Comparison of ENCODE assay signal across 23 cellular contexts in genomic region chr10:28765641-28766040, GRCh38.
DNase-seq lines count a peak whose midpoint lies in the region; TF ChIP-seq lines count a peak whose summit lies in the region.
"Had no signal": no experiment of that assay in that cellular context is flagged by ENCODE, and none has a peak within 500 bp of the region (broad histone marks: within the 10 kb centered on the region; RNA-seq: fewer than 3 reads in every experiment).

No MANE protein-coding gene starts in this region.

- no peak for TF ChIP-seq POLR2A in suprapubic skin (IDR thresholded peaks at IDR 0.05)

- WGBS in suprapubic skin = 55% methylated on average over 6 of the region's 6 CpGs

- no peaks in the 10 kb centered on the region for H3K36me3 Mint-ChIP-seq in neural progenitor cell
- H3K36me3 Mint-ChIP-seq: CD14-positive monocyte; CD8-positive, alpha-beta memory T cell had no signal

- peaks cover 5% of the 10 kb centered on the region for H3F3A ChIP-seq in neural progenitor cell (ENCODE audit: low read depth)

- no peak overlapping the region for H3K27ac ChIP-seq in neural progenitor cell
- no peak overlapping the region for H3K27ac ChIP-seq in osteoblast (ENCODE audit: low read depth, low read length)
- no peak overlapping the region for H3K27ac ChIP-seq in suprapubic skin
- H3K27ac ChIP-seq: A549; BLaER1 treated with 17β-estradiol and CSF1 and Interleukin-3, amounts not matched to agents 10 nM and 100 nM had no signal

- H3K4me1 ChIP-seq in neural progenitor cell = peaks cover 53% of the 10 kb centered on the region
- no peaks in the 10 kb centered on the region for H3K4me1 ChIP-seq in osteoblast (ENCODE audit: insufficient read depth, low read length)
- H3K4me1 ChIP-seq in suprapubic skin = no peaks in the 10 kb centered on the region
- H3K4me1 ChIP-seq: BE2C had no signal

- H3K4me1 Mint-ChIP-seq in neural progenitor cell = peaks cover 55% of the 10 kb centered on the region
- H3K4me1 Mint-ChIP-seq: CD8-positive, alpha-beta memory T cell had no signal

- H3K27me3 ChIP-seq in neural progenitor cell (no peaks in the 10 kb centered on the region), osteoblast (ENCODE audit: insufficient read depth, low read length) (peaks cover 66% of the 10 kb centered on the region), suprapubic skin (peaks cover 16% of the 10 kb centered on the region)
- H3K27me3 ChIP-seq: BE2C had no signal

- no peak for TF ChIP-seq EP300 in suprapubic skin (IDR thresholded peaks at IDR 0.05)

- H3K36me3 ChIP-seq in neural progenitor cell (no peaks in the 10 kb centered on the region), osteoblast (ENCODE audit: insufficient read depth, low read length) (no peaks in the 10 kb centered on the region), suprapubic skin (no peaks in the 10 kb centered on the region)
- H3K36me3 ChIP-seq: BE2C; BLaER1 treated with 17β-estradiol and CSF1 and Interleukin-3, amounts not matched to agents 10 nM and 100 nM had no signal

- H2AFZ ChIP-seq in neural progenitor cell (replicated peaks) = no peak overlapping the region
- no peak overlapping the region for H2AFZ ChIP-seq in osteoblast (ENCODE audit: low read length)

- peaks cover 7% of the 10 kb centered on the region for H3K27me3 Mint-ChIP-seq in neural progenitor cell (ENCODE audit: insufficient read depth, low read depth)

- no peak for TF ChIP-seq CTCF in fibroblast of pulmonary artery (IDR thresholded peaks at IDR 0.05; ENCODE audit: low read length, missing control alignments)
- no peak for TF ChIP-seq CTCF in neural progenitor cell (IDR thresholded peaks at IDR 0.05)
- TF ChIP-seq CTCF in osteoblast (IDR thresholded peaks at IDR 0.05; ENCODE audit: extremely low read depth, low read depth, low read length) = no peak
- no peak for TF ChIP-seq CTCF in suprapubic skin (IDR thresholded peaks at IDR 0.05)

- H3K4me3 ChIP-seq in fibroblast of pulmonary artery (replicated peaks; ENCODE audit: low read depth, low read length) = no peak overlapping the region
- H3K4me3 ChIP-seq in neural progenitor cell = no peak overlapping the region
- H3K4me3 ChIP-seq in osteoblast (ENCODE audit: insufficient read depth, low read length) = no peak overlapping the region
- no peak overlapping the region for H3K4me3 ChIP-seq in suprapubic skin
- H3K4me3 ChIP-seq: A549; BLaER1 treated with 17β-estradiol and CSF1 and Interleukin-3, amounts not matched to agents 10 nM and 100 nM; GM12878 had no signal

- peaks cover 5% of the 10 kb centered on the region for H3K9me3 Mint-ChIP-seq in neural progenitor cell
- H3K9me3 Mint-ChIP-seq: CD4-positive, alpha-beta T cell had no signal

- H3K79me2 ChIP-seq in neural progenitor cell (ENCODE audit: low read depth) = no peaks in the 10 kb centered on the region
- no peaks in the 10 kb centered on the region for H3K79me2 ChIP-seq in osteoblast (ENCODE audit: insufficient read depth, low read length)

- H3K9ac ChIP-seq in neural progenitor cell = no peak overlapping the region
- H3K9ac ChIP-seq: BLaER1 treated with 17β-estradiol and CSF1 and Interleukin-3, amounts not matched to agents 10 nM and 100 nM had no signal

- H3K4me3 Mint-ChIP-seq in neural progenitor cell = no peak overlapping the region
- H3K4me3 Mint-ChIP-seq: CD14-positive monocyte; CD4-positive, alpha-beta T cell; CD8-positive, alpha-beta memory T cell had no signal

- H3K9me3 ChIP-seq in neural progenitor cell (ENCODE audit: low read depth) (no peaks in the 10 kb centered on the region), osteoblast (ENCODE audit: low read depth, low read length) (no peaks in the 10 kb centered on the region), suprapubic skin (no peaks in the 10 kb centered on the region)
- H3K9me3 ChIP-seq: A549, BE2C had no signal

- DNase-seq in amniotic epithelial cell (ENCODE audit: low read depth) = peak; percentile 56
- peak; percentile 19 for DNase-seq in fibroblast of pulmonary artery (ENCODE audit: low read depth)
- peak; percentile 12 for DNase-seq in iris pigment epithelial cell (ENCODE audit: low read depth)
- no peak for DNase-seq in neural progenitor cell (ENCODE audit: low spot score)
- DNase-seq in osteoblast (ENCODE audit: insufficient read length, low spot score, missing footprints) = no peak
- DNase-seq in EL = no peak
- no peak for DNase-seq in suprapubic skin (ENCODE audit: low spot score in 2 of 2)
- DNase-seq: 8988T; ACHN; AML-193; BE2C; CD4-positive, alpha-beta T cell; CD8-positive, alpha-beta memory T cell; DMS 273 treated with DMSO at 0.1 percent for 48 hours; DMS53; DND-41; GDM1; GOT3; HCEC 1CT had no signal

- H3K27ac Mint-ChIP-seq in neural progenitor cell = peak overlapping the region; percentile 33
- H3K27ac Mint-ChIP-seq: CD14-positive monocyte; CD4-positive, alpha-beta T cell; CD8-positive, alpha-beta memory T cell had no signal

- H3K4me2 ChIP-seq in neural progenitor cell (no peak overlapping the region), osteoblast (ENCODE audit: insufficient read depth, low read length) (no peak overlapping the region)
- H3K4me2 ChIP-seq: A549; BLaER1 treated with 17β-estradiol and CSF1 and Interleukin-3, amounts not matched to agents 10 nM and 100 nM had no signal

- H4K20me1 ChIP-seq in neural progenitor cell (ENCODE audit: low read depth) = no peaks in the 10 kb centered on the region
- H4K20me1 ChIP-seq in osteoblast (ENCODE audit: insufficient read depth, low read length) = no peaks in the 10 kb centered on the region

Comparison
In these comparisons a context has a peak if more than half of its experiments do, and no peak if none do; other contexts are left out.
1. DNase-seq: peak in amniotic epithelial cell (single experiment), fibroblast of pulmonary artery (single experiment) and iris pigment epithelial cell (single experiment); none in neural progenitor cell (single experiment), osteoblast (single experiment), EL (single experiment) and suprapubic skin (0 of 2).